In genomic region chr6:108002365-108003221, GRCh38 we compare ENCODE assay signal across 9 cellular contexts. TPM values are rescaled to one million over a fixed set of nuclear protein-coding genes. Genes with fewer than 3 reads are reported as not detected.
DNase-seq lines count a peak whose midpoint lies in the region; ATAC-seq and TF ChIP-seq lines count a peak whose summit lies in the region.
"Had no signal": no experiment of that assay in that cellular context is flagged by ENCODE, and none has a peak within 500 bp of the region (broad histone marks: within the 10 kb centered on the region; RNA-seq: fewer than 3 reads in every experiment).

No MANE protein-coding gene starts in this region.

- H3K4me3 Mint-ChIP-seq in HFFc6: no peak overlapping the region

- DNase-seq in HFFc6 (peak; percentile 3), SK-MEL-5 (ENCODE audit: low read depth, low spot score) (peak; percentile 100), foreskin melanocyte (peak; percentile 100), pons (ENCODE audit: low spot score) (peak; percentile 93), A172 (ENCODE audit: low spot score) (no peak), SHP77 (lab: John Stamatoyannopoulos, UW) (no peak)
- DNase-seq in activated CD4-positive, alpha-beta T cell treated with anti-CD3 and anti-CD28 coated beads, Interleukin-2, amount 50 U/mL, for 48 hours: no peak

- H3K4me3 ChIP-seq in gastroesophageal sphincter: no peak overlapping the region
- H3K4me3 ChIP-seq: cardiac muscle cell had no signal

- WGBS in gastroesophageal sphincter (ENCODE audit: low coverage in 1 of 2), 2 donors: 38 to 49% methylated on average over 9 of the region's 9 CpGs

- H3K27ac ChIP-seq in gastroesophageal sphincter: no peak overlapping the region
- H3K27ac ChIP-seq: cardiac muscle cell had no signal

- peaks cover 30% of the 10 kb centered on the region for H3K27me3 Mint-ChIP-seq in HFFc6 (ENCODE audit: insufficient read depth)

- no peaks in the 10 kb centered on the region for H3K9me3 Mint-ChIP-seq in HFFc6

- no peaks in the 10 kb centered on the region for H3K36me3 Mint-ChIP-seq in HFFc6 (ENCODE audit: low read depth)

- H3K27ac Mint-ChIP-seq in HFFc6: no peak overlapping the region

- H3K4me1 Mint-ChIP-seq in HFFc6 (ENCODE audit: low read depth): no peaks in the 10 kb centered on the region

- no peak for ATAC-seq in gastroesophageal sphincter

- H3K9me3 ChIP-seq in gastroesophageal sphincter: no peaks in the 10 kb centered on the region

- no peak for TF ChIP-seq CTCF in HFFc6 (IDR thresholded peaks at IDR 0.05)
- no peak for TF ChIP-seq CTCF in gastroesophageal sphincter (IDR thresholded peaks at IDR 0.05)

- no peak for TF ChIP-seq EP300 in gastroesophageal sphincter (IDR thresholded peaks at IDR 0.05)

- no peaks in the 10 kb centered on the region for H3K36me3 ChIP-seq in gastroesophageal sphincter
- H3K36me3 ChIP-seq: cardiac muscle cell had no signal

- H3K27me3 ChIP-seq in gastroesophageal sphincter: no peaks in the 10 kb centered on the region
- H3K27me3 ChIP-seq: cardiac muscle cell had no signal

- TF ChIP-seq POLR2A in gastroesophageal sphincter (IDR thresholded peaks at IDR 0.05): no peak

- H3K4me1 ChIP-seq in gastroesophageal sphincter: no peaks in the 10 kb centered on the region

- in situ Hi-C loops in SK-MEL-5 (cut with HindIII; ENCODE audit: low pct_unique_long_range_greater_than_20kb, low sequenced_read_pairs): no loop called here

RNA-seq across cellular contexts. Expression of gene SEC63, which starts 44.6 kb away (rescaled TPM):
- 100 to 1,000 TPM in 4 of 6 experiments, 10 to 100 TPM in 2; 99.2 to 114 (median 106) TPM for total RNA-seq in HFFc6 (2021; fragmentation: NEBNext Ultra II Directional; extraction: Animal tissue kit (Norgen Biotek cat#: 25700))
- 16.0 and 20.3 TPM in 2 replicates for total RNA-seq in SK-MEL-5 (2014; rRNA removed; shearing (Covaris generic))
- polyA plus RNA-seq in SK-MEL-5 (2015; cell fraction: cytosol; rRNA removed): 25.6 and 26.6 TPM in 2 replicates
- polyA plus RNA-seq in SK-MEL-5 (2015; cell fraction: nucleus; rRNA removed): 59.0 and 67.8 TPM in 2 replicates
- 11.5 and 18.7 TPM in 2 replicates for total RNA-seq in A172 (2014; rRNA removed; shearing (Covaris generic))
- 10 to 100 TPM; 28.1 to 42.6 (median 32.9) TPM for total RNA-seq in gastroesophageal sphincter

Comparison
In these comparisons a context has a peak if more than half of its experiments do, and no peak if none do; other contexts are left out.
1. DNase-seq: peak in HFFc6 (single experiment), SK-MEL-5 (single experiment), foreskin melanocyte (single experiment) and pons (single experiment); none in A172 (single experiment), activated CD4-positive, alpha-beta T cell treated with anti-CD3 and anti-CD28 coated beads, Interleukin-2, amount 50 U/mL, for 48 hours (0 of 2) and SHP77 (0 of 2).